In the genomic region with DNA sequence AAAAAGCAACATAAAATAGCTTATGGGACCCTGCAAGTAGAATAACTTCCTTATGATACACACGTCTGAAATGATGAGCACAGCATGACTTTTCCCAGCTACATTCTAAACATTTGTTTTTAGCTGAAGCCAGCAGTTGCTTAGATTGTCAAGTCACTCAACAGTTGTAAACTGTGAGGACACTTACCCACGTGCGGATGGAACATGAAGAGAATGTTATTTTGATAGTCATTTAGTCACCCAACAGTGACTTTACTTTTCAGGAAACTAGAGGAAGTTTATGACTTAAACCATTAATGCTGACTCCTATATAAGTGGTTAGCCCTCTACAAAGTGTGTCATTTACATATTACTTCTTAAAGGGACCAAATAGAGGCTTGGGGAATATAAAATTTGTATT, we compare ENCODE assay signal across 1 cellular context.
TF ChIP-seq lines count a peak whose summit lies in the region.

No MANE protein-coding gene starts in this region.

TF ChIP-seq in A549, 52 proteins besides CTCF, POLR2A, EP300 and RAD21:
- TF ChIP-seq, protein P1, sequence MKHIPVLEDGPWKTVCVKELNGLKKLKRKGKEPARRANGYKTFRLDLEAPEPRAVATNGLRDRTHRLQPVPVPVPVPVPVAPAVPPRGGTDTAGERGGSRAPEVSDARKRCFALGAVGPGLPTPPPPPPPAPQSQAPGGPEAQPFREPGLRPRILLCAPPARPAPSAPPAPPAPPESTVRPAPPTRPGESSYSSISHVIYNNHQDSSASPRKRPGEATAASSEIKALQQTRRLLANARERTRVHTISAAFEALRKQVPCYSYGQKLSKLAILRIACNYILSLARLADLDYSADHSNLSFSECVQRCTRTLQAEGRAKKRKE (CRISPR knock-in tag; IDR thresholded peaks at IDR 0.05; ENCODE audit: low read depth), result no peak
- TF ChIP-seq CHD2 (IDR thresholded peaks at IDR 0.05; ENCODE audit: low read length, partially characterized antibody), result no peak
- TF ChIP-seq PHF8 (IDR thresholded peaks at IDR 0.05; ENCODE audit: borderline replicate concordance, low read depth), result no peak
- peak; percentile 16 for TF ChIP-seq MAFK (IDR thresholded peaks at IDR 0.05; ENCODE audit: partially characterized antibody)
- TF ChIP-seq, protein P2, sequence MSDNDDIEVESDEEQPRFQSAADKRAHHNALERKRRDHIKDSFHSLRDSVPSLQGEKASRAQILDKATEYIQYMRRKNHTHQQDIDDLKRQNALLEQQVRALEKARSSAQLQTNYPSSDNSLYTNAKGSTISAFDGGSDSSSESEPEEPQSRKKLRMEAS (IDR thresholded peaks at IDR 0.05), result no peak
- TF ChIP-seq, protein P3, sequence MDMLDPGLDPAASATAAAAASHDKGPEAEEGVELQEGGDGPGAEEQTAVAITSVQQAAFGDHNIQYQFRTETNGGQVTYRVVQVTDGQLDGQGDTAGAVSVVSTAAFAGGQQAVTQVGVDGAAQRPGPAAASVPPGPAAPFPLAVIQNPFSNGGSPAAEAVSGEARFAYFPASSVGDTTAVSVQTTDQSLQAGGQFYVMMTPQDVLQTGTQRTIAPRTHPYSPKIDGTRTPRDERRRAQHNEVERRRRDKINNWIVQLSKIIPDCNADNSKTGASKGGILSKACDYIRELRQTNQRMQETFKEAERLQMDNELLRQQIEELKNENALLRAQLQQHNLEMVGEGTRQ (IDR thresholded peaks at IDR 0.05), result no peak
